9 cellular contexts compared by ENCODE assay signal in the genomic region with DNA sequence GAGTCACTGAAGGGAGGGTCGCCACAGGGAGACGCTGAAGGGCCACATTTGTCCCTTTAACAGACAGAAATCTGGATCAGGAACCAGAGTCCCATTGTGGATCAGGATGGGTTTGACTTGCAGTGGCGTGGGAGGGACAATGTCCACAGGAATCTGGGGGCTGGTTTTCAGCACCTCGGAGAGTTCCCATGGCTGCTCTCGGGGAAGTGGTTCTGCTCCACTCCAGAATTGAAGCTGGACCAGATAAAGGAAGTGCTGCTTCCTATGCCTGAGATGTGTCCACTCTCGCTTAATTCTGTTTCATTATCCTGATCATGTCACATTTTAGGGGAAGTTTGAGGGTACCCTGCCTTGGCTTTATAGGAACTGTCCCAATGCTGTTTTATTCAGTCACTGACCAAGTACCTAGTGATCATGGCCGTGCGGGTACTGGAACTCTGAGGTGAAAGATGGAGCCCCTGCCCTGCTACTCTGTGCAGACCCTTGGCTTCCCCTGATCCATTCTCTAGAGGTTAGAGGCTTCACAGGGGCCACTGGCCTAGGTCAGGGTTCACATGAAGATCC. TPM values are rescaled to one million over a fixed set of nuclear protein-coding genes. Genes with fewer than 3 reads are reported as not detected.
DNase-seq lines count a peak whose midpoint lies in the region; ATAC-seq, FAIRE-seq and TF ChIP-seq lines count a peak whose summit lies in the region.
"Had no signal": no experiment of that assay in that cellular context is flagged by ENCODE, and none has a peak within 500 bp of the region (broad histone marks: within the 10 kb centered on the region; RNA-seq: fewer than 3 reads in every experiment).

No MANE protein-coding gene starts in this region.

- no peak overlapping the region for H3K27ac Mint-ChIP-seq in activated T-helper 1 cell treated with anti-CD3 and anti-CD28 coated beads, Interleukin-12 subunit alpha, Interleukin-12 subunit beta, Interleukin-2, Interleukin-4 antibody, amounts not matched to agents 30 ng/mL and 10 ng/mL and 1 ng/mL, durations not matched to agents 14 hours and 24 hours and 36 hours
- H3K27ac Mint-ChIP-seq in immature natural killer cell = no peak overlapping the region
- H3K27ac Mint-ChIP-seq in osteocyte (ENCODE audit: unreplicated experiment) = no peak overlapping the region
- H3K27ac Mint-ChIP-seq: CD8-positive, alpha-beta memory T cell had no signal

- ATAC-seq in Right ventricle myocardium superior (ENCODE audit: poor library complexity) (peak; percentile 51), GM18858 (IDR thresholded peaks at IDR 0.05; ENCODE audit: unreplicated experiment) (no peak)

- intact Hi-C loops in Right ventricle myocardium superior (cut with DNase I) = no loop called here
- intact Hi-C loops in cardiac septum (cut with DNase I) = no loop called here
- intact Hi-C loops in activated T-helper 1 cell treated with anti-CD3 and anti-CD28 coated beads, Interleukin-12 subunit alpha, Interleukin-12 subunit beta, Interleukin-2, Interleukin-4 antibody, amounts not matched to agents 30 ng/mL and 10 ng/mL and 1 ng/mL, durations not matched to agents 14 hours and 24 hours and 36 hours (cut with micrococcal nuclease) = no loop called here

- no peak for FAIRE-seq in urothelium cell line (lab: Jason Lieb, UNC)

- no peaks in the 10 kb centered on the region for H3K9me3 Mint-ChIP-seq in activated T-helper 1 cell treated with anti-CD3 and anti-CD28 coated beads, Interleukin-12 subunit alpha, Interleukin-12 subunit beta, Interleukin-2, Interleukin-4 antibody, amounts not matched to agents 30 ng/mL and 10 ng/mL and 1 ng/mL, durations not matched to agents 14 hours and 24 hours and 36 hours
- H3K9me3 Mint-ChIP-seq in immature natural killer cell (peaks cover 0 to 2% (median 0%) of the 10 kb centered on the region in 6 donors), osteocyte (ENCODE audit: unreplicated experiment) (no peaks in the 10 kb centered on the region)
- H3K9me3 Mint-ChIP-seq: CD8-positive, alpha-beta memory T cell had no signal

- H3K4me1 Mint-ChIP-seq in activated T-helper 1 cell treated with anti-CD3 and anti-CD28 coated beads, Interleukin-12 subunit alpha, Interleukin-12 subunit beta, Interleukin-2, Interleukin-4 antibody, amounts not matched to agents 30 ng/mL and 10 ng/mL and 1 ng/mL, durations not matched to agents 14 hours and 24 hours and 36 hours (ENCODE audit: low read depth) = no peaks in the 10 kb centered on the region
- H3K4me1 Mint-ChIP-seq in immature natural killer cell = no peaks in the 10 kb centered on the region
- H3K4me1 Mint-ChIP-seq in osteocyte (ENCODE audit: unreplicated experiment) = no peaks in the 10 kb centered on the region
- H3K4me1 Mint-ChIP-seq: CD8-positive, alpha-beta memory T cell had no signal

- peak; percentile 53 for DNase-seq in Right ventricle myocardium superior
- no peak for DNase-seq in cardiac septum (ENCODE audit: low spot score)
- peak; percentile 8 for DNase-seq in activated T-helper 1 cell treated with anti-CD3 and anti-CD28 coated beads, Interleukin-12 subunit alpha, Interleukin-12 subunit beta, Interleukin-2, Interleukin-4 antibody, amounts not matched to agents 30 ng/mL and 10 ng/mL and 1 ng/mL, durations not matched to agents 14 hours and 24 hours and 36 hours (ENCODE audit: low spot score)
- peak; percentile 9 to 19 (median 15) for DNase-seq in immature natural killer cell
- peak; percentile 70 for DNase-seq in urothelium cell line (ENCODE audit: low spot score)
- no peak for DNase-seq in GF-D8 (lab: John Stamatoyannopoulos, UW)
- DNase-seq in osteocyte (ENCODE audit: extremely low spot score, unreplicated experiment) = no peak

- H3K4me3 Mint-ChIP-seq in activated T-helper 1 cell treated with anti-CD3 and anti-CD28 coated beads, Interleukin-12 subunit alpha, Interleukin-12 subunit beta, Interleukin-2, Interleukin-4 antibody, amounts not matched to agents 30 ng/mL and 10 ng/mL and 1 ng/mL, durations not matched to agents 14 hours and 24 hours and 36 hours = no peak overlapping the region
- H3K4me3 Mint-ChIP-seq in immature natural killer cell (no peak overlapping the region), osteocyte (ENCODE audit: unreplicated experiment) (no peak overlapping the region)
- H3K4me3 Mint-ChIP-seq: CD8-positive, alpha-beta memory T cell had no signal

- peaks cover 3% of the 10 kb centered on the region for H3K27me3 Mint-ChIP-seq in activated T-helper 1 cell treated with anti-CD3 and anti-CD28 coated beads, Interleukin-12 subunit alpha, Interleukin-12 subunit beta, Interleukin-2, Interleukin-4 antibody, amounts not matched to agents 30 ng/mL and 10 ng/mL and 1 ng/mL, durations not matched to agents 14 hours and 24 hours and 36 hours (ENCODE audit: insufficient read depth)
- peaks cover 2 to 4% (median 4%) of the 10 kb centered on the region in 3 donors for H3K27me3 Mint-ChIP-seq in immature natural killer cell (ENCODE audit: low read depth in 3 of 3)
- peaks cover 32% of the 10 kb centered on the region for H3K27me3 Mint-ChIP-seq in osteocyte (ENCODE audit: unreplicated experiment)

- H3K36me3 Mint-ChIP-seq in activated T-helper 1 cell treated with anti-CD3 and anti-CD28 coated beads, Interleukin-12 subunit alpha, Interleukin-12 subunit beta, Interleukin-2, Interleukin-4 antibody, amounts not matched to agents 30 ng/mL and 10 ng/mL and 1 ng/mL, durations not matched to agents 14 hours and 24 hours and 36 hours (ENCODE audit: low read depth) = no peaks in the 10 kb centered on the region
- H3K36me3 Mint-ChIP-seq in immature natural killer cell (no peaks in the 10 kb centered on the region), osteocyte (ENCODE audit: unreplicated experiment) (no peaks in the 10 kb centered on the region)
- H3K36me3 Mint-ChIP-seq: CD8-positive, alpha-beta memory T cell had no signal

- no peak for TF ChIP-seq CTCF in osteocyte (IDR thresholded peaks at IDR 0.05)

RNA-seq across cellular contexts. Expression of gene ENHO, which starts 28.7 kb away (rescaled TPM):
- 0.48 TPM for total RNA-seq in Right ventricle myocardium superior
- 1.3 TPM for total RNA-seq in cardiac septum
- total RNA-seq in activated T-helper 1 cell treated with anti-CD3 and anti-CD28 coated beads, Interleukin-12 subunit alpha, Interleukin-12 subunit beta, Interleukin-2, Interleukin-4 antibody, amounts not matched to agents 30 ng/mL and 10 ng/mL and 1 ng/mL, durations not matched to agents 14 hours and 24 hours and 36 hours = not detected in 2 replicates
- polyA plus RNA-seq in immature natural killer cell = 10 to 100 TPM in 1 of 3 donors, 1 to 10 TPM in 1, under 1 TPM in 1; 1.00 to 11.3 (median 9.2) TPM
- 0.86 and 1.0 TPM in 2 replicates for total RNA-seq in osteocyte
- polyA plus RNA-seq: CD8-positive, alpha-beta memory T cell had no signal

RNA-seq across cellular contexts. Expression of gene DNAI1, which starts 35.4 kb away (rescaled TPM):
- total RNA-seq in Right ventricle myocardium superior (not detected), cardiac septum (0.30 TPM), osteocyte (not detected in 2 replicates)
- not detected in 2 replicates for total RNA-seq in activated T-helper 1 cell treated with anti-CD3 and anti-CD28 coated beads, Interleukin-12 subunit alpha, Interleukin-12 subunit beta, Interleukin-2, Interleukin-4 antibody, amounts not matched to agents 30 ng/mL and 10 ng/mL and 1 ng/mL, durations not matched to agents 14 hours and 24 hours and 36 hours
- not detected for polyA plus RNA-seq in immature natural killer cell
- total RNA-seq: CD8-positive, alpha-beta memory T cell had no signal
- polyA plus RNA-seq: CD8-positive, alpha-beta memory T cell had no signal

RNA-seq across cellular contexts. Expression of gene FAM219A, which starts 35.7 kb away (rescaled TPM):
- 20.6 TPM for total RNA-seq in Right ventricle myocardium superior
- 39.1 TPM for total RNA-seq in cardiac septum
- total RNA-seq in activated T-helper 1 cell treated with anti-CD3 and anti-CD28 coated beads, Interleukin-12 subunit alpha, Interleukin-12 subunit beta, Interleukin-2, Interleukin-4 antibody, amounts not matched to agents 30 ng/mL and 10 ng/mL and 1 ng/mL, durations not matched to agents 14 hours and 24 hours and 36 hours = 14.7 and 16.5 TPM in 2 replicates
- 1 to 10 TPM in 2 of 3 donors, under 1 TPM in 1; 0.25 to 2.6 (median 1.6) TPM for polyA plus RNA-seq in immature natural killer cell
- total RNA-seq in osteocyte = 24.8 and 25.9 TPM in 2 replicates

Comparison
In these comparisons a context has a peak if more than half of its experiments do, and no peak if none do; other contexts are left out.
1. DNase-seq: peak in Right ventricle myocardium superior (single experiment), activated T-helper 1 cell treated with anti-CD3 and anti-CD28 coated beads, Interleukin-12 subunit alpha, Interleukin-12 subunit beta, Interleukin-2, Interleukin-4 antibody, amounts not matched to agents 30 ng/mL and 10 ng/mL and 1 ng/mL, durations not matched to agents 14 hours and 24 hours and 36 hours (single experiment), immature natural killer cell (3 of 3) and urothelium cell line (single experiment); none in cardiac septum (single experiment), GF-D8 (single experiment) and osteocyte (single experiment).